In the genomic region with DNA sequence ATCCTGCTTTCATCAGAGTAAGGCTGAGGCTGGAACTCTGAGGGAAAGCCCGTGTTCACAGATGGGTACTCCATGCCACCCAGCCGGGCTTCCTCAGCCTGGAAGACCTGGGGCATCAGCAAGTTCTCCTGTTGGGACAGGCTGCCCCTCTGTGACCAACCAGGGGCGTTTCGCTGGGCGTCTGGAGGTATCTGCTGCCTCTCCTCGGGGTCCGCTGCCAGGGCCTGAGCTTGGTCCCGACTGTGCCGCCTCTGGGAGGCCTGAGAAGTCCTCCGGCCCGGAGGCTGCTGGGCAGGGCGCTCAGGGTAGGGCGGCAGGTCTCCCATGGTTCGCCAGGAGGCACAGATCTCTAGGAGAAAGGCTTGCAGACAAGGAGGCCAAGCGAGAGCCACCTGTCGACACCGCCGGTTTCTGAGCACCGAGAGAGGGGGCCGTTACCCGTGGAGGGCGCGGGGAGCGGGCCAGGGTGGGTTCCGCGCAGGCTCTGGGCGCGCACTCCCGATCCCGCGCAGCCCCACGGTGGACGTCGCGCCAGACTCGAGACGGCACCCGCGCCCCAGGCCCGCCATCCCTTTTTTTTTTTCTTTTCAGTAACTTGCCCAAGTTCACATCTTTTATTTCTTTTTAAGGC, we compare ENCODE assay signal across 13 cellular contexts. TPM values are rescaled to one million over a fixed set of nuclear protein-coding genes. Genes with fewer than 3 reads are reported as not detected.
DNase-seq lines count a peak whose midpoint lies in the region; ATAC-seq, FAIRE-seq and TF ChIP-seq lines count a peak whose summit lies in the region.
"Had no signal": no experiment of that assay in that cellular context is flagged by ENCODE, and none has a peak within 500 bp of the region (broad histone marks: within the 10 kb centered on the region; RNA-seq: fewer than 3 reads in every experiment).

A gene (minus strand): TSS at position 458 of the 631 bp plus-strand sequence. CDS start 132 bp downstream, at position 326.

- H3K36me3 Mint-ChIP-seq in nephron (ENCODE audit: low read depth): peaks cover 4% of the 10 kb centered on the region
- peaks cover 4% of the 10 kb centered on the region for H3K36me3 Mint-ChIP-seq in activated CD4-positive, alpha-beta memory T cell treated with anti-CD3 and anti-CD28 coated beads, Interleukin-2, amount 10 ng/mL, durations not matched to agents 7 days and 5 days (ENCODE audit: low read depth)
- H3K36me3 Mint-ChIP-seq: activated CD8-positive, alpha-beta memory T cell treated with anti-CD3 and anti-CD28 coated beads, Interleukin-2, amount 10 ng/mL, durations not matched to agents 7 days and 5 days had no signal

- DNase-seq in cardiac muscle cell (ENCODE audit: low read depth in 1 of 2, low spot score in 1 of 2): peak in 1 of 2 donors; percentile 33
- DNase-seq in Right ventricle myocardium superior: no peak
- no peak for DNase-seq in endothelial cell of umbilical vein (ENCODE audit: low read depth, low spot score)
- no peak for DNase-seq in uterus
- DNase-seq in mucosa of descending colon: no peak
- no peak for DNase-seq in activated CD4-positive, alpha-beta memory T cell treated with anti-CD3 and anti-CD28 coated beads, Interleukin-2, amount 10 ng/mL, durations not matched to agents 7 days and 5 days
- DNase-seq in NCI-H1092 treated with DMSO at 0.1 percent for 48 hours (lab: John Stamatoyannopoulos, UW): no peak
- DNase-seq: activated CD8-positive, alpha-beta memory T cell treated with anti-CD3 and anti-CD28 coated beads, Interleukin-2, amount 10 ng/mL, durations not matched to agents 7 days and 5 days; anterior cingulate cortex; stimulated activated naive CD8-positive, alpha-beta T cell treated with anti-CD3 and anti-CD28 coated beads, Interleukin-15, amount 100 ng/mL, for 72 hours had no signal

- H3K27ac Mint-ChIP-seq in nephron: peak within 1 kb of the TSS; percentile 64 to 90 (median 70)
- H3K27ac Mint-ChIP-seq in activated CD4-positive, alpha-beta memory T cell treated with anti-CD3 and anti-CD28 coated beads, Interleukin-2, amount 10 ng/mL, durations not matched to agents 7 days and 5 days: no peak within 1 kb of the TSS
- H3K27ac Mint-ChIP-seq: activated CD8-positive, alpha-beta memory T cell treated with anti-CD3 and anti-CD28 coated beads, Interleukin-2, amount 10 ng/mL, durations not matched to agents 7 days and 5 days had no signal

- peaks cover 3% of the 10 kb centered on the region for H3K27me3 Mint-ChIP-seq in nephron (ENCODE audit: low read depth)
- H3K27me3 Mint-ChIP-seq in activated CD4-positive, alpha-beta memory T cell treated with anti-CD3 and anti-CD28 coated beads, Interleukin-2, amount 10 ng/mL, durations not matched to agents 7 days and 5 days: no peaks in the 10 kb centered on the region
- H3K27me3 Mint-ChIP-seq: activated CD8-positive, alpha-beta memory T cell treated with anti-CD3 and anti-CD28 coated beads, Interleukin-2, amount 10 ng/mL, durations not matched to agents 7 days and 5 days had no signal

- no TSS peak for BruUV-seq in endothelial cell of umbilical vein (replicated peaks; lab: Mats Ljungman, UMichigan)

- peak within 1 kb of the TSS; percentile 74 for H3K27ac ChIP-seq in cardiac muscle cell
- H3K27ac ChIP-seq in endothelial cell of umbilical vein (ENCODE audit: insufficient read depth, low read depth, low read length): no peak within 1 kb of the TSS
- H3K27ac ChIP-seq in uterus: peak within 1 kb of the TSS; percentile 13 to 59

- no peak for FAIRE-seq in endothelial cell of umbilical vein (lab: Jason Lieb, UNC)
- FAIRE-seq: G401.6 had no signal

- CTCF ChIA-PET in endothelial cell of umbilical vein (lab: Charles Lee): interaction anchor here (1.2 kb wide), 2 partner anchors 46 to 262 kb away, joined by 3 to 4 read pairs; a partner anchor contains a TSS
- CTCF ChIA-PET in activated CD4-positive, alpha-beta memory T cell treated with anti-CD3 and anti-CD28 coated beads, Interleukin-2, amount 10 ng/mL, durations not matched to agents 7 days and 5 days (lab: Charles Lee): interaction anchor here (0.5 to 1.4 kb wide), 4 partner anchors 15 to 1001 kb away, joined by 3 to 5 read pairs (median 4); a partner anchor contains a TSS

- peaks cover 5% of the 10 kb centered on the region for H3K4me1 Mint-ChIP-seq in nephron
- H3K4me1 Mint-ChIP-seq in activated CD4-positive, alpha-beta memory T cell treated with anti-CD3 and anti-CD28 coated beads, Interleukin-2, amount 10 ng/mL, durations not matched to agents 7 days and 5 days: peaks cover 9% of the 10 kb centered on the region

- H3K4me3 ChIP-seq in cardiac muscle cell (peak within 1 kb of the TSS; percentile 54), endothelial cell of umbilical vein (replicated peaks in 1 of 3; ENCODE audit: insufficient read depth in 1 of 3, low read depth in 1 of 3, low read length in 3 of 3) (peak within 1 kb of the TSS; percentile 23 to 60 (median 35)), uterus (peak within 1 kb of the TSS; percentile 25 to 34), mucosa of descending colon (no peak within 1 kb of the TSS)

- H3K4me3 Mint-ChIP-seq in nephron: peak within 1 kb of the TSS; percentile 91 to 94 (median 92)
- H3K4me3 Mint-ChIP-seq in activated CD4-positive, alpha-beta memory T cell treated with anti-CD3 and anti-CD28 coated beads, Interleukin-2, amount 10 ng/mL, durations not matched to agents 7 days and 5 days: no peak within 1 kb of the TSS
- H3K4me3 Mint-ChIP-seq: activated CD8-positive, alpha-beta memory T cell treated with anti-CD3 and anti-CD28 coated beads, Interleukin-2, amount 10 ng/mL, durations not matched to agents 7 days and 5 days had no signal

- no peaks in the 10 kb centered on the region for H3K36me3 ChIP-seq in cardiac muscle cell
- peaks cover 2 to 5% of the 10 kb centered on the region in 2 experiments for H3K36me3 ChIP-seq in endothelial cell of umbilical vein (ENCODE audit: control insufficient read depth in 2 of 2, extremely low read depth in 1 of 2, insufficient read depth in 2 of 2, low read length in 2 of 2)
- H3K36me3 ChIP-seq in uterus: no peaks in the 10 kb centered on the region
- no peaks in the 10 kb centered on the region for H3K36me3 ChIP-seq in mucosa of descending colon (ENCODE audit: low read depth)

- H3K9me3 ChIP-seq in cardiac muscle cell (ENCODE audit: low read depth) (no peaks in the 10 kb centered on the region), endothelial cell of umbilical vein (replicated peaks; ENCODE audit: control insufficient read depth, insufficient read depth, low read length) (no peaks in the 10 kb centered on the region), uterus (no peaks in the 10 kb centered on the region), mucosa of descending colon (no peaks in the 10 kb centered on the region)

- TF ChIP-seq POLR2A in endothelial cell of umbilical vein (IDR thresholded peaks at IDR 0.05; ENCODE audit: low read depth, low read length): no peak
- TF ChIP-seq POLR2A in uterus (IDR thresholded peaks at IDR 0.05): no peak

- H3K9me1 ChIP-seq in endothelial cell of umbilical vein (replicated peaks; ENCODE audit: control insufficient read depth, extremely low read depth, insufficient read depth, low read length): no peaks in the 10 kb centered on the region

- H3K9ac ChIP-seq in endothelial cell of umbilical vein (replicated peaks; ENCODE audit: extremely low read depth, insufficient read depth, low read length): no peak within 1 kb of the TSS

- H3K9me3 Mint-ChIP-seq in nephron: no peaks in the 10 kb centered on the region
- H3K9me3 Mint-ChIP-seq in activated CD4-positive, alpha-beta memory T cell treated with anti-CD3 and anti-CD28 coated beads, Interleukin-2, amount 10 ng/mL, durations not matched to agents 7 days and 5 days: no peaks in the 10 kb centered on the region
- H3K9me3 Mint-ChIP-seq: stimulated activated naive CD8-positive, alpha-beta T cell treated with anti-CD3 and anti-CD28 coated beads, Interleukin-15, amount 100 ng/mL, for 72 hours had no signal

- H3K4me1 ChIP-seq in cardiac muscle cell (ENCODE audit: low read depth) (peaks cover 20% of the 10 kb centered on the region), endothelial cell of umbilical vein (ENCODE audit: control insufficient read depth, extremely low read depth, insufficient read depth, low read length) (peaks cover 18% of the 10 kb centered on the region), uterus (no peaks in the 10 kb centered on the region), mucosa of descending colon (ENCODE audit: low read depth) (peaks cover 3% of the 10 kb centered on the region)

- no peaks in the 10 kb centered on the region for H3K27me3 ChIP-seq in cardiac muscle cell
- H3K27me3 ChIP-seq in endothelial cell of umbilical vein (ENCODE audit: control insufficient read depth in 2 of 2, insufficient read depth in 2 of 2, low read length in 2 of 2): no peaks in the 10 kb centered on the region
- no peaks in the 10 kb centered on the region for H3K27me3 ChIP-seq in uterus

- no peaks in the 10 kb centered on the region for H3K79me2 ChIP-seq in endothelial cell of umbilical vein (ENCODE audit: control insufficient read depth, insufficient read depth, low read length)

- dilution Hi-C loops in endothelial cell of umbilical vein (cut with MboI; ENCODE audit: extremely low pct_ligation_motif_present, low sequenced_read_pairs): no loop called here

- intact Hi-C loops in Right ventricle myocardium superior (cut with DNase I): no loop called here
- intact Hi-C loops in endothelial cell of umbilical vein (cut with micrococcal nuclease): loop anchor here (5.0 kb wide), 1 partner anchor 182 kb away; a partner anchor contains a TSS
- intact Hi-C loops in uterus (cut with DNase I; ENCODE audit: low total_unique reads): no loop called here
- intact Hi-C loops in mucosa of descending colon (cut with DNase I, micrococcal nuclease): no loop called here

- no peak for TF ChIP-seq CTCF in cardiac muscle cell (IDR thresholded peaks at IDR 0.05; ENCODE audit: low read depth, low read length)
- no peak for TF ChIP-seq CTCF in endothelial cell of umbilical vein (IDR thresholded peaks at IDR 0.05; ENCODE audit: extremely low read depth in 1 of 2, insufficient read depth in 1 of 2, low read depth in 1 of 2, low read length in 2 of 2)
- peak in 1 of 3 experiments; percentile 5 for TF ChIP-seq CTCF in nephron (IDR thresholded peaks at IDR 0.05; ENCODE audit: unreplicated experiment in 3 of 3)
- no peak for TF ChIP-seq CTCF in uterus (IDR thresholded peaks at IDR 0.05)
- no peak for TF ChIP-seq CTCF in mucosa of descending colon (IDR thresholded peaks at IDR 0.05)

- H3K4me2 ChIP-seq in endothelial cell of umbilical vein (ENCODE audit: insufficient read depth, low read length): peak within 1 kb of the TSS; percentile 19

- peak within 1 kb of the TSS; percentile 29 for H2AFZ ChIP-seq in endothelial cell of umbilical vein (ENCODE audit: low read depth, low read length)

- ATAC-seq in Right ventricle myocardium superior (ENCODE audit: poor library complexity) (no peak), mucosa of descending colon (no peak)
- ATAC-seq: activated CD8-positive, alpha-beta memory T cell treated with anti-CD3 and anti-CD28 coated beads, Interleukin-2, amount 10 ng/mL, durations not matched to agents 7 days and 5 days; stimulated activated naive CD8-positive, alpha-beta T cell treated with anti-CD3 and anti-CD28 coated beads, Interleukin-15, amount 100 ng/mL, for 72 hours had no signal

- no peaks in the 10 kb centered on the region for H4K20me1 ChIP-seq in endothelial cell of umbilical vein (replicated peaks; ENCODE audit: control insufficient read depth, extremely low read depth, insufficient read depth, low read length)

- POLR2A ChIA-PET in endothelial cell of umbilical vein (lab: Charles Lee): no interaction called here
- POLR2A ChIA-PET in activated CD4-positive, alpha-beta memory T cell treated with anti-CD3 and anti-CD28 coated beads, Interleukin-2, amount 10 ng/mL, durations not matched to agents 7 days and 5 days (lab: Charles Lee): interaction anchor here (1.2 kb wide), 1 partner anchor 47 kb away, joined by 3 read pairs; no protein-coding TSS in a partner anchor

RNA-seq across cellular contexts. Expression of the gene that starts here (rescaled TPM):
- total RNA-seq in cardiac muscle cell: 0.07 and 0.27 TPM in 2 replicates
- polyA plus RNA-seq in cardiac muscle cell: 0.45 TPM in 1 of 2 replicates, not detected in the other
- total RNA-seq in Right ventricle myocardium superior: 0.08 TPM
- 0.25 and 0.62 TPM in 2 replicates for total RNA-seq in endothelial cell of umbilical vein
- 0.03 TPM in 1 of 2 replicates, not detected in the other for polyA plus RNA-seq in endothelial cell of umbilical vein
- polyA plus RNA-seq in endothelial cell of umbilical vein (2011; cell fraction: cytosol; rRNA removed): not detected in 2 replicates
- polyA plus RNA-seq in endothelial cell of umbilical vein (2011; cell fraction: nucleus; rRNA removed): 0.20 and 0.21 TPM in 2 replicates
- polyA plus RNA-seq in endothelial cell of umbilical vein (2012): not detected in 2 replicates
- 0.08 TPM in 1 of 2 replicates, not detected in the other for polyA minus RNA-seq in endothelial cell of umbilical vein
- not detected for polyA minus RNA-seq in endothelial cell of umbilical vein (2011; cell fraction: cytosol; rRNA and poly(A)+ RNA removed)
- 0.29 and 0.82 TPM in 2 replicates for polyA minus RNA-seq in endothelial cell of umbilical vein (2011; cell fraction: nucleus; rRNA and poly(A)+ RNA removed)
- under 1 TPM in 2 of 4 donors, not detected in 2; 0.14 to 0.40 TPM for total RNA-seq in uterus
- under 1 TPM; 0.16 to 0.24 (median 0.20) TPM for total RNA-seq in mucosa of descending colon
- under 1 TPM; 0.25 to 0.30 TPM for total RNA-seq in activated CD4-positive, alpha-beta memory T cell treated with anti-CD3 and anti-CD28 coated beads, Interleukin-2, amount 10 ng/mL, durations not matched to agents 7 days and 5 days
- total RNA-seq: M059J had no signal
